16 cellular contexts compared by ENCODE assay signal in the genomic region with DNA sequence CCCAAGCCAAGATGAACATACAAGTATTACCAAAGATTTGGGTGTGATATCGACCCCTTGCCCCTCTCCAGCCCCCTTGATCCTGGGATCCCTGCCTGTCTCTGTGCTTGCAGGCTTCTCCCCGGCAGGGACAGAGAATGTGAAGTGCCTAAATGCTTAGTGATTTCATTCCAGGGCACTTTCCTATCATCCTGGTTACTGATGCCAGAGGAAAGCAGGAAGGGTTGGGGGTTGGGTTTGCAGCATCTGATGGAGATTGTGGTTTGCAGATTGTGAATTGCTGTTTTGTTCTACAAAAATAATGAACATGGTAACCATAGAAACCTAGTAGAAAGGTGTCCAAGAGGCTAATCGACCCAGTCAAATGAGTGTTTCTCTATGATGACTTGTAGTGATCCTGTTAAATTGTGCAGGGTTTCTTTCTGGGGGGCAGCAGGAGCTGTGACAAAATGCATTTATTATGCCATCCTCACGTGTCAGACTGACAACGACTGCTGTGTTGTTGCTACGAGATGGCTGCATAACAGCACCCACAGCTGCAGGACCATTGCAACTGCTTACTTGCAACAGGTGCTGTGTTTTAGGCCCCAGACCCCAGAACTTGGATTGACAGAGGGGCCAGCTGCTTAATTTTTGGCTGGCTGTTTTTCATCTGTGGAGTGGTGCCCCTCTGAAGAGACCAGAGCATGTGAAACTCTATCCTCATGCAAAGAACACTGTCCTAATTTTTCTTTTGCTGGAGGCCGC.
DNase-seq lines count a peak whose midpoint lies in the region; FAIRE-seq and TF ChIP-seq lines count a peak whose summit lies in the region.
"Had no signal": no experiment of that assay in that cellular context is flagged by ENCODE, and none has a peak within 500 bp of the region (broad histone marks: within the 10 kb centered on the region; RNA-seq: fewer than 3 reads in every experiment).

No MANE protein-coding gene starts in this region.

- peak overlapping the region; percentile 35 for H3K27ac ChIP-seq in layer of hippocampus (ENCODE audit: low read depth, low read length)
- H3K27ac ChIP-seq: hepatocyte, upper lobe of right lung had no signal

- no peak for TF ChIP-seq POLR2A in H54 (IDR thresholded peaks at IDR 0.05; ENCODE audit: low read depth, low read length)

- no peaks in the 10 kb centered on the region for H3K27me3 ChIP-seq in layer of hippocampus (ENCODE audit: control insufficient read depth, insufficient read depth, low read length)
- H3K27me3 ChIP-seq: hepatocyte, upper lobe of right lung had no signal

- in situ Hi-C loops in SK-MEL-5 (cut with HindIII; ENCODE audit: low pct_unique_long_range_greater_than_20kb, low sequenced_read_pairs): no loop called here

- DNase-seq in NCI-H2107 treated with DMSO at 0.1 percent for 48 hours (lab: John Stamatoyannopoulos, UW; ENCODE audit: unreplicated experiment) (peak; percentile 35), NCI-H2107 (lab: John Stamatoyannopoulos, UW) (no peak), SK-MEL-5 (ENCODE audit: low read depth, low spot score) (peak; percentile 4), superior temporal gyrus (ENCODE audit: extremely low spot score) (peak; percentile 39), H54 (ENCODE audit: insufficient read length, low spot score) (no peak), GM10266 (ENCODE audit: extremely low spot score) (no peak), NCI-H82 (lab: John Stamatoyannopoulos, UW) (no peak)
- DNase-seq: activated CD4-positive, CD25-positive, alpha-beta regulatory T cell; activated T-cell treated with anti-CD3 and anti-CD28 coated beads for 4 hours; amniotic stem cell; mammary epithelial cell; SIG-M5; upper lobe of right lung had no signal

- TF ChIP-seq CTCF in GM10266 (IDR thresholded peaks at IDR 0.05; ENCODE audit: control insufficient read depth, insufficient read depth, low read depth, missing control alignments): no peak

- FAIRE-seq in H54 (lab: Jason Lieb, UNC): no peak
- FAIRE-seq: endometrium had no signal

Comparison
In these comparisons a context has a peak if more than half of its experiments do, and no peak if none do; other contexts are left out.
1. DNase-seq: peak in NCI-H2107 treated with DMSO at 0.1 percent for 48 hours (single experiment), SK-MEL-5 (single experiment) and superior temporal gyrus (single experiment); none in NCI-H2107 (single experiment), H54 (single experiment), GM10266 (single experiment) and NCI-H82 (single experiment).